In the genomic region with DNA sequence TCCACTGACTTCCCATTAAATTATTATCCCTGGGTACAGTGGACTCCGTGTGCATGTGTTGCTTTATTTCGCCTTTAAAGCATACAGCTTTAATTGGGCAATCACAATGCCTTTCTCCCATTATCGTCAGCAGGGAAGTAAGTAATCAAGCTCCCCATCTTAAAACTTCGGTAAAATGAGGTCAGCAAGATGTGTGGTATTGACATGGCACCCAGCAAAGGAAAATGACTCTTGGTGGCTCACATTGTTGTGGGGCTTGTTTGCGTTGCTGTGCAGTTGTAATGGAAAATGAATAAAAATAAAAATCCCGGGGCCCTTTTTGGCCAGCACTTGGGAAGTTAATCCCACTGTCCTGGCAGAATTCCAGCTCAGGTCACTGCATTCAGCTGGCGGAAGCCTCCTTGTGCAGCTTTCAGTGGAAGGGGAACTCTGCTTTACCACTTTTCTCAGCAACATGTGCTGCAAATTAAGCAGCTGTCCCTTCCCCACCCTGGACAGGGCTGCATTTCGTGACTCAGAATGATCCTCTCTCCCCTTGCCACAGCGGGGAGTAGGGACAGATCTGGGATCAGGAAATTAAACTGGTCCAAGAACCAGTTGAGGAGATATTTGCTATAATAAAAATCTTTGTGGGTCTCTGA, we compare ENCODE assay signal across 8 cellular contexts. TPM values are rescaled to one million over a fixed set of nuclear protein-coding genes. Genes with fewer than 3 reads are reported as not detected.
DNase-seq lines count a peak whose midpoint lies in the region; TF ChIP-seq lines count a peak whose summit lies in the region.
"Had no signal": no experiment of that assay in that cellular context is flagged by ENCODE, and none has a peak within 500 bp of the region (broad histone marks: within the 10 kb centered on the region; RNA-seq: fewer than 3 reads in every experiment).

No MANE protein-coding gene starts in this region.

- peaks cover 0 to 2% (median 0%) of the 10 kb centered on the region in 8 donors for H3K9me3 Mint-ChIP-seq in CD4-positive, alpha-beta memory T cell

- peaks cover 9 to 12% of the 10 kb centered on the region in 2 donors for H3K27me3 Mint-ChIP-seq in CD4-positive, alpha-beta memory T cell

- H3K27ac ChIP-seq in SJSA1 (peak overlapping the region; percentile 53), left ventricle myocardium inferior (replicated peaks) (peak overlapping the region; percentile 69), transverse colon (peak overlapping the region; percentile 48 to 56 (median 54))
- no peak overlapping the region for H3K27ac ChIP-seq in CD4-positive, alpha-beta memory T cell (ENCODE audit: low read depth, low read length)

- H3K27ac Mint-ChIP-seq in CD4-positive, alpha-beta memory T cell: no peak overlapping the region

- no peak for TF ChIP-seq RAD21 in Ishikawa (IDR thresholded peaks at IDR 0.05; ENCODE audit: low read depth)

- 30 to 50% methylated on average over 2 to 9 of the region's 9 CpGs for WGBS in transverse colon (ENCODE audit: low coverage in 1 of 2), 2 donors

- H3K4me1 ChIP-seq in SJSA1 (replicated peaks): peaks cover 61% of the 10 kb centered on the region
- H3K4me1 ChIP-seq in left ventricle myocardium inferior: peaks cover 71% of the 10 kb centered on the region
- H3K4me1 ChIP-seq in transverse colon: peaks cover 11 to 35% (median 22%) of the 10 kb centered on the region in 4 donors
- H3K4me1 ChIP-seq in CD4-positive, alpha-beta memory T cell (ENCODE audit: insufficient read depth, low read length): no peaks in the 10 kb centered on the region

- TF ChIP-seq EP300 in Ishikawa (IDR thresholded peaks at IDR 0.05; ENCODE audit: borderline replicate concordance) (no peak), transverse colon (IDR thresholded peaks at IDR 0.05; ENCODE audit: low read depth) (no peak)

- in situ Hi-C loops in transverse colon (cut with MboI; ENCODE audit: low pct_ligation_motif_present in 1 of 4, low pct_unique_long_range_greater_than_20kb in 1 of 4, low sequenced_read_pairs in 3 of 4): no loop called here

- CTCF ChIA-PET in CD4-positive, alpha-beta memory T cell (lab: Charles Lee; ENCODE audit: partially characterized antibody): no interaction called here

- TF ChIP-seq POLR2A in transverse colon (IDR thresholded peaks at IDR 0.05): no peak

- intact Hi-C loops in left ventricle myocardium inferior (cut with micrococcal nuclease) (no loop called here), transverse colon (cut with DNase I; ENCODE audit: low total_unique reads) (no loop called here)
- intact Hi-C loops in CD4-positive, alpha-beta memory T cell (cut with micrococcal nuclease): no loop called here

- H3K4me3 ChIP-seq in SJSA1 (no peak overlapping the region), left ventricle myocardium inferior (peak overlapping the region; percentile 32), transverse colon (no peak overlapping the region)
- no peak overlapping the region for H3K4me3 ChIP-seq in CD4-positive, alpha-beta memory T cell (ENCODE audit: low read length in 2 of 2)

- H3K36me3 ChIP-seq in SJSA1: no peaks in the 10 kb centered on the region
- no peaks in the 10 kb centered on the region for H3K36me3 ChIP-seq in left ventricle myocardium inferior
- no peaks in the 10 kb centered on the region for H3K36me3 ChIP-seq in transverse colon
- no peaks in the 10 kb centered on the region for H3K36me3 ChIP-seq in CD4-positive, alpha-beta memory T cell (ENCODE audit: insufficient read depth, low read length)

- TF ChIP-seq CTCF in left ventricle myocardium inferior (IDR thresholded peaks at IDR 0.05; ENCODE audit: borderline replicate concordance) (no peak), transverse colon (IDR thresholded peaks at IDR 0.05) (no peak)

- DNase-seq in SJSA1 (ENCODE audit: low read depth in 1 of 2, low spot score in 2 of 2) (peak; percentile 74 to 80), left ventricle myocardium inferior (no peak), transverse colon (no peak), cortex of kidney (lab: John Stamatoyannopoulos, UW) (no peak)
- no peak for DNase-seq in CD4-positive, alpha-beta memory T cell
- no peak for DNase-seq in activated naive CD4-positive, alpha-beta T cell treated with Interleukin-2 at 50 U/mL for 16 hours
- DNase-seq: activated CD8-positive, alpha-beta memory T cell treated with anti-CD3 and anti-CD28 coated beads, Interleukin-2, amount 50 U/mL, for 4 hours had no signal

- H3K36me3 Mint-ChIP-seq in CD4-positive, alpha-beta memory T cell: no peaks in the 10 kb centered on the region

- no peaks in the 10 kb centered on the region for H3K27me3 ChIP-seq in SJSA1 (replicated peaks)
- H3K27me3 ChIP-seq in left ventricle myocardium inferior (ENCODE audit: low read depth): no peaks in the 10 kb centered on the region
- H3K27me3 ChIP-seq in transverse colon: no peaks in the 10 kb centered on the region
- H3K27me3 ChIP-seq in CD4-positive, alpha-beta memory T cell (ENCODE audit: insufficient read depth, low read length): no peaks in the 10 kb centered on the region

- H3K4me3 Mint-ChIP-seq in CD4-positive, alpha-beta memory T cell: no peak overlapping the region

- H3K9me3 ChIP-seq in SJSA1 (replicated peaks) (no peaks in the 10 kb centered on the region), left ventricle myocardium inferior (replicated peaks) (no peaks in the 10 kb centered on the region), transverse colon (no peaks in the 10 kb centered on the region)
- no peaks in the 10 kb centered on the region for H3K9me3 ChIP-seq in CD4-positive, alpha-beta memory T cell (ENCODE audit: control insufficient read depth in 1 of 2, low read length in 2 of 2)

- H3K4me1 Mint-ChIP-seq in CD4-positive, alpha-beta memory T cell: no peaks in the 10 kb centered on the region

- POLR2A ChIA-PET in CD4-positive, alpha-beta memory T cell (lab: Charles Lee; ENCODE audit: partially characterized antibody): interaction anchor here (0.9 kb wide), 1 partner anchor 14 kb away, joined by 3 read pairs; a partner anchor contains a TSS

TF ChIP-seq in Ishikawa, 13 proteins besides CTCF, POLR2A, EP300 and RAD21:
- TF ChIP-seq EGR1 (IDR thresholded peaks at IDR 0.05): no peak
- no peak for TF ChIP-seq CREB1 (IDR thresholded peaks at IDR 0.05; ENCODE audit: low read depth)
- no peak for TF ChIP-seq ZBTB7A (IDR thresholded peaks at IDR 0.05; ENCODE audit: low read depth)
- TF ChIP-seq, protein P1, sequence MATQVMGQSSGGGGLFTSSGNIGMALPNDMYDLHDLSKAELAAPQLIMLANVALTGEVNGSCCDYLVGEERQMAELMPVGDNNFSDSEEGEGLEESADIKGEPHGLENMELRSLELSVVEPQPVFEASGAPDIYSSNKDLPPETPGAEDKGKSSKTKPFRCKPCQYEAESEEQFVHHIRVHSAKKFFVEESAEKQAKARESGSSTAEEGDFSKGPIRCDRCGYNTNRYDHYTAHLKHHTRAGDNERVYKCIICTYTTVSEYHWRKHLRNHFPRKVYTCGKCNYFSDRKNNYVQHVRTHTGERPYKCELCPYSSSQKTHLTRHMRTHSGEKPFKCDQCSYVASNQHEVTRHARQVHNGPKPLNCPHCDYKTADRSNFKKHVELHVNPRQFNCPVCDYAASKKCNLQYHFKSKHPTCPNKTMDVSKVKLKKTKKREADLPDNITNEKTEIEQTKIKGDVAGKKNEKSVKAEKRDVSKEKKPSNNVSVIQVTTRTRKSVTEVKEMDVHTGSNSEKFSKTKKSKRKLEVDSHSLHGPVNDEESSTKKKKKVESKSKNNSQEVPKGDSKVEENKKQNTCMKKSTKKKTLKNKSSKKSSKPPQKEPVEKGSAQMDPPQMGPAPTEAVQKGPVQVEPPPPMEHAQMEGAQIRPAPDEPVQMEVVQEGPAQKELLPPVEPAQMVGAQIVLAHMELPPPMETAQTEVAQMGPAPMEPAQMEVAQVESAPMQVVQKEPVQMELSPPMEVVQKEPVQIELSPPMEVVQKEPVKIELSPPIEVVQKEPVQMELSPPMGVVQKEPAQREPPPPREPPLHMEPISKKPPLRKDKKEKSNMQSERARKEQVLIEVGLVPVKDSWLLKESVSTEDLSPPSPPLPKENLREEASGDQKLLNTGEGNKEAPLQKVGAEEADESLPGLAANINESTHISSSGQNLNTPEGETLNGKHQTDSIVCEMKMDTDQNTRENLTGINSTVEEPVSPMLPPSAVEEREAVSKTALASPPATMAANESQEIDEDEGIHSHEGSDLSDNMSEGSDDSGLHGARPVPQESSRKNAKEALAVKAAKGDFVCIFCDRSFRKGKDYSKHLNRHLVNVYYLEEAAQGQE (IDR thresholded peaks at IDR 0.05; ENCODE audit: low read depth): peak; percentile 29; the same call in 1 of the 2 replicates
- TF ChIP-seq FOXM1 (IDR thresholded peaks at IDR 0.05; ENCODE audit: borderline replicate concordance, low read depth): no peak
- no peak for TF ChIP-seq CEBPB (IDR thresholded peaks at IDR 0.05)
- TF ChIP-seq, protein P2, sequence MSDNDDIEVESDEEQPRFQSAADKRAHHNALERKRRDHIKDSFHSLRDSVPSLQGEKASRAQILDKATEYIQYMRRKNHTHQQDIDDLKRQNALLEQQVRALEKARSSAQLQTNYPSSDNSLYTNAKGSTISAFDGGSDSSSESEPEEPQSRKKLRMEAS (IDR thresholded peaks at IDR 0.05): no peak
- TF ChIP-seq NFIC (IDR thresholded peaks at IDR 0.05): peak; percentile 40; the same call in 1 of the 2 replicates
- TF ChIP-seq TEAD4 (IDR thresholded peaks at IDR 0.05): no peak
- no peak for TF ChIP-seq TCF12 (IDR thresholded peaks at IDR 0.05; ENCODE audit: low read depth)
- TF ChIP-seq TAF1 (IDR thresholded peaks at IDR 0.05; ENCODE audit: low read depth): no peak
- TF ChIP-seq, protein P3, sequence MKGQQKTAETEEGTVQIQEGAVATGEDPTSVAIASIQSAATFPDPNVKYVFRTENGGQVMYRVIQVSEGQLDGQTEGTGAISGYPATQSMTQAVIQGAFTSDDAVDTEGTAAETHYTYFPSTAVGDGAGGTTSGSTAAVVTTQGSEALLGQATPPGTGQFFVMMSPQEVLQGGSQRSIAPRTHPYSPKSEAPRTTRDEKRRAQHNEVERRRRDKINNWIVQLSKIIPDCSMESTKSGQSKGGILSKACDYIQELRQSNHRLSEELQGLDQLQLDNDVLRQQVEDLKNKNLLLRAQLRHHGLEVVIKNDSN (IDR thresholded peaks at IDR 0.05): no peak
- no peak for TF ChIP-seq YY1 (IDR thresholded peaks at IDR 0.05; ENCODE audit: low read depth)

RNA-seq across cellular contexts. Expression of a gene that starts 13.9 kb away (rescaled TPM):
- 63.8 and 97.9 TPM in 2 replicates for total RNA-seq in SJSA1 (2014; rRNA removed; shearing (Covaris generic))
- total RNA-seq in left ventricle myocardium inferior (1,955 TPM), transverse colon (100 to 1,000 TPM; 128 to 185 (median 178) TPM)
- 10 to 100 TPM; 90.4 to 91.0 TPM for total RNA-seq in CD4-positive, alpha-beta memory T cell
- polyA plus RNA-seq in CD4-positive, alpha-beta memory T cell: 1 to 10 TPM; 1.8 to 5.5 TPM

Comparison
In these comparisons a context has a peak if more than half of its experiments do, and no peak if none do; other contexts are left out.
1. DNase-seq: peak in SJSA1 (2 of 2); none in left ventricle myocardium inferior (single experiment), transverse colon (single experiment), CD4-positive, alpha-beta memory T cell (0 of 5), cortex of kidney (single experiment) and activated naive CD4-positive, alpha-beta T cell treated with Interleukin-2 at 50 U/mL for 16 hours (single experiment).
2. RNA of a gene that starts 13.9 kb away (total RNA-seq): 1,955 TPM in left ventricle myocardium inferior (single experiment); 128 to 185 TPM in transverse colon, 63.8 to 97.9 TPM in SJSA1 and 90.4 to 91.0 TPM in CD4-positive, alpha-beta memory T cell; every median in the first group is over 10 times any median in the second.